ENCODE assay signal across 1 cellular context in the genomic region with DNA sequence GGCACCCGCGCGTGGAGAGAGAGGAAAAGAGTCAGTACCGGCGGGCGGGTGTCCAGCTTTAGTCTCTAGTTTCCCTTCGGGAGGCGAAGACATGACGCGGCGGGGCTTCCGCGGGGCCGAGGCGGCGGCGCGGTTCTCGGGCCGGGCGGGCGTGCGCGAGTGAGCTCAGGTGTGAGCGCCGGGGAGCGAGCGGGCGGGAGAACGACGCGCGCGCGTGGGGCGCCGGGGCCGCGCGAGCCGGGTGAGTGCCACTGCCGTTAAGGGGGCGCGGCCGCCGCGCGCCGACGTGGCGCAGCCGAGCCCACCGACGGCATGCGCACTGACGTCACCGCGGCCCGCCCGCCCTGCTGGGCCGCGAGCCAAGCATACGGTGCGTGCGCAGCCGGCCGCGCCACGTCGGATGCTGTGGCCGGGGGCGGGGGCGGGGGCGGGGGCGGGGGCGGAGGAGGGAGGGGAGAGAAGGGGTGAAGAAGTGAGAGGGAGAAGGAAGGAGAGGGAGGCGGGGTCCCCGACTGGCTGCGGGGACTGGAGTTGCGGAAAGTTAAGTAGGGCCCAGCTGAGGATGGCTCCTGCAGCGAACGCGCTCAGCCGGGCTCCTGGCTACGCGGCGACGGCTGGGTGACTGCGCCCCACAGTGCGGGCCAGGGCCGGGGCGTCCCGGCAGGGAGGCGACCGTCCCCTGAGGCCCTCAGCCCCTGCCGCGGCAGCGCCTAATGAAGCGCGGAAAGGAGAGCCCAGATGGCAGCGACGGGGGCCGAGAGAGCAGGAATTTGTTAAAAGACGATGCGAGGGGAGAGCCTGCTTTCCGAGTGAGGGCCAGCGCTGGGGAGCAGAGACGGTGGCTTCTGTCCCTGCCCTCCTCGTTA.
A peak's percentile ranks its signal among the peaks of the same experiment; 100 is the strongest.
TF ChIP-seq lines count a peak whose summit lies in the region.

A gene with protein sequence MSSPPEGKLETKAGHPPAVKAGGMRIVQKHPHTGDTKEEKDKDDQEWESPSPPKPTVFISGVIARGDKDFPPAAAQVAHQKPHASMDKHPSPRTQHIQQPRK (minus strand): TSS at position 259 of the 866 bp plus-strand sequence. CDS start 166 bp downstream, at position 93.

TF ChIP-seq in K562, 482 proteins besides CTCF, POLR2A, EP300 and RAD21 (continued from another document):
- TF ChIP-seq, protein P1, sequence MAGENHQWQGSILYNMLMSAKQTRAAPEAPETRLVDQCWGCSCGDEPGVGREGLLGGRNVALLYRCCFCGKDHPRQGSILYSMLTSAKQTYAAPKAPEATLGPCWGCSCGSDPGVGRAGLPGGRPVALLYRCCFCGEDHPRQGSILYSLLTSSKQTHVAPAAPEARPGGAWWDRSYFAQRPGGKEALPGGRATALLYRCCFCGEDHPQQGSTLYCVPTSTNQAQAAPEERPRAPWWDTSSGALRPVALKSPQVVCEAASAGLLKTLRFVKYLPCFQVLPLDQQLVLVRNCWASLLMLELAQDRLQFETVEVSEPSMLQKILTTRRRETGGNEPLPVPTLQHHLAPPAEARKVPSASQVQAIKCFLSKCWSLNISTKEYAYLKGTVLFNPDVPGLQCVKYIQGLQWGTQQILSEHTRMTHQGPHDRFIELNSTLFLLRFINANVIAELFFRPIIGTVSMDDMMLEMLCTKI (IDR thresholded peaks at IDR 0.05; ENCODE audit: partially characterized antibody), result no peak
- TF ChIP-seq ZNF431 (CRISPR knock-in tag; IDR thresholded peaks at IDR 0.05) (no peak), SMARCB1 (IDR thresholded peaks at IDR 0.05; ENCODE audit: insufficient read length, low read depth) (no peak), FOXP1 (CRISPR knock-in tag; IDR thresholded peaks at IDR 0.05) (no peak; the same call in 1 of the 2 replicates), CHD4 (IDR thresholded peaks at IDR 0.05; ENCODE audit: insufficient read depth, insufficient replicate concordance, low read depth, low read length, poor library complexity, severe bottlenecking) (no peak), ILK (tag; IDR thresholded peaks at IDR 0.05; ENCODE audit: borderline replicate concordance, low read depth) (no peak), FOXK1 (CRISPR knock-in tag; IDR thresholded peaks at IDR 0.05; ENCODE audit: borderline replicate concordance) (0 out of 2 replicates have a peak, but pooled peaks have one; percentile 8), ZNF274 (IDR thresholded peaks at IDR 0.05; ENCODE audit: borderline replicate concordance, low read depth, low read length) (no peak), TAF15 (IDR thresholded peaks at IDR 0.05; ENCODE audit: low read depth, low read length) (no peak), SMARCA4 (IDR thresholded peaks at IDR 0.05) (no peak), HMGN3 (IDR thresholded peaks at IDR 0.05; ENCODE audit: borderline replicate concordance, extremely low read depth, insufficient read length, low read depth, low read length) (peak; percentile 79), SNIP1 (IDR thresholded peaks at IDR 0.05; ENCODE audit: low read depth) (no peak), ARID2 (IDR thresholded peaks at IDR 0.05) (no peak)
- TF ChIP-seq, protein P2, sequence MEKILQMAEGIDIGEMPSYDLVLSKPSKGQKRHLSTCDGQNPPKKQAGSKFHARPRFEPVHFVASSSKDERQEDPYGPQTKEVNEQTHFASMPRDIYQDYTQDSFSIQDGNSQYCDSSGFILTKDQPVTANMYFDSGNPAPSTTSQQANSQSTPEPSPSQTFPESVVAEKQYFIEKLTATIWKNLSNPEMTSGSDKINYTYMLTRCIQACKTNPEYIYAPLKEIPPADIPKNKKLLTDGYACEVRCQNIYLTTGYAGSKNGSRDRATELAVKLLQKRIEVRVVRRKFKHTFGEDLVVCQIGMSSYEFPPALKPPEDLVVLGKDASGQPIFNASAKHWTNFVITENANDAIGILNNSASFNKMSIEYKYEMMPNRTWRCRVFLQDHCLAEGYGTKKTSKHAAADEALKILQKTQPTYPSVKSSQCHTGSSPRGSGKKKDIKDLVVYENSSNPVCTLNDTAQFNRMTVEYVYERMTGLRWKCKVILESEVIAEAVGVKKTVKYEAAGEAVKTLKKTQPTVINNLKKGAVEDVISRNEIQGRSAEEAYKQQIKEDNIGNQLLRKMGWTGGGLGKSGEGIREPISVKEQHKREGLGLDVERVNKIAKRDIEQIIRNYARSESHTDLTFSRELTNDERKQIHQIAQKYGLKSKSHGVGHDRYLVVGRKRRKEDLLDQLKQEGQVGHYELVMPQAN (IDR thresholded peaks at IDR 0.05; ENCODE audit: borderline replicate concordance), result no peak
- TF ChIP-seq, protein P3, sequence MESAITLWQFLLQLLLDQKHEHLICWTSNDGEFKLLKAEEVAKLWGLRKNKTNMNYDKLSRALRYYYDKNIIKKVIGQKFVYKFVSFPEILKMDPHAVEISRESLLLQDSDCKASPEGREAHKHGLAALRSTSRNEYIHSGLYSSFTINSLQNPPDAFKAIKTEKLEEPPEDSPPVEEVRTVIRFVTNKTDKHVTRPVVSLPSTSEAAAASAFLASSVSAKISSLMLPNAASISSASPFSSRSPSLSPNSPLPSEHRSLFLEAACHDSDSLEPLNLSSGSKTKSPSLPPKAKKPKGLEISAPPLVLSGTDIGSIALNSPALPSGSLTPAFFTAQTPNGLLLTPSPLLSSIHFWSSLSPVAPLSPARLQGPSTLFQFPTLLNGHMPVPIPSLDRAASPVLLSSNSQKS (CRISPR knock-in tag; IDR thresholded peaks at IDR 0.05), result no peak
- TF ChIP-seq, protein P4, sequence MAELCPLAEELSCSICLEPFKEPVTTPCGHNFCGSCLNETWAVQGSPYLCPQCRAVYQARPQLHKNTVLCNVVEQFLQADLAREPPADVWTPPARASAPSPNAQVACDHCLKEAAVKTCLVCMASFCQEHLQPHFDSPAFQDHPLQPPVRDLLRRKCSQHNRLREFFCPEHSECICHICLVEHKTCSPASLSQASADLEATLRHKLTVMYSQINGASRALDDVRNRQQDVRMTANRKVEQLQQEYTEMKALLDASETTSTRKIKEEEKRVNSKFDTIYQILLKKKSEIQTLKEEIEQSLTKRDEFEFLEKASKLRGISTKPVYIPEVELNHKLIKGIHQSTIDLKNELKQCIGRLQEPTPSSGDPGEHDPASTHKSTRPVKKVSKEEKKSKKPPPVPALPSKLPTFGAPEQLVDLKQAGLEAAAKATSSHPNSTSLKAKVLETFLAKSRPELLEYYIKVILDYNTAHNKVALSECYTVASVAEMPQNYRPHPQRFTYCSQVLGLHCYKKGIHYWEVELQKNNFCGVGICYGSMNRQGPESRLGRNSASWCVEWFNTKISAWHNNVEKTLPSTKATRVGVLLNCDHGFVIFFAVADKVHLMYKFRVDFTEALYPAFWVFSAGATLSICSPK (IDR thresholded peaks at IDR 0.05; ENCODE audit: borderline replicate concordance), result no peak
- TF ChIP-seq, protein P5, sequence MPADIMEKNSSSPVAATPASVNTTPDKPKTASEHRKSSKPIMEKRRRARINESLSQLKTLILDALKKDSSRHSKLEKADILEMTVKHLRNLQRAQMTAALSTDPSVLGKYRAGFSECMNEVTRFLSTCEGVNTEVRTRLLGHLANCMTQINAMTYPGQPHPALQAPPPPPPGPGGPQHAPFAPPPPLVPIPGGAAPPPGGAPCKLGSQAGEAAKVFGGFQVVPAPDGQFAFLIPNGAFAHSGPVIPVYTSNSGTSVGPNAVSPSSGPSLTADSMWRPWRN (IDR thresholded peaks at IDR 0.05; ENCODE audit: low read depth), result no peak
